In genomic region chr19:18031384-18031783, GRCh38 we compare ENCODE assay signal across 9 cellular contexts. TPM values are rescaled to one million over a fixed set of nuclear protein-coding genes. Genes with fewer than 3 reads are reported as not detected.
DNase-seq lines count a peak whose midpoint lies in the region; ATAC-seq and TF ChIP-seq lines count a peak whose summit lies in the region.
"Not testable (repeated sequence)": the region's sequence is repeated elsewhere in the genome, so short reads cannot be mapped to it uniquely, and the experiment has no call there.
"Had no signal": no experiment of that assay in that cellular context is flagged by ENCODE, and none has a peak within 500 bp of the region (broad histone marks: within the 10 kb centered on the region; RNA-seq: fewer than 3 reads in every experiment).

No MANE protein-coding gene starts in this region.

- not testable (repeated sequence) for H3K36me3 Mint-ChIP-seq in activated T-helper 17 cell treated with anti-CD3 and anti-CD28 coated beads, Interleukin-2, amount 50 U/mL, for 72 hours (ENCODE audit: low read depth)

- H3K4me1 ChIP-seq in Loucy (ENCODE audit: insufficient read depth, low read length, poor library complexity, severe bottlenecking); gastroesophageal sphincter; mucosa of descending colon (ENCODE audit: low read depth): not testable (repeated sequence)
- H3K4me1 ChIP-seq in PC-3 (ENCODE audit: insufficient read depth, low read length) (peaks cover 22% of the 10 kb centered on the region), skeletal muscle tissue (ENCODE audit: control insufficient read depth in 3 of 3, insufficient read depth in 3 of 3, low read length in 3 of 3) (peaks cover 10 to 29% (median 27%) of the 10 kb centered on the region in 3 donors)

- not testable (repeated sequence) for TF ChIP-seq POLR2A in gastroesophageal sphincter (IDR thresholded peaks at IDR 0.05)

- TF ChIP-seq EP300 in gastroesophageal sphincter (IDR thresholded peaks at IDR 0.05): not testable (repeated sequence)

- H3K27me3 ChIP-seq in Loucy (ENCODE audit: insufficient read depth, low read length, poor library complexity, severe bottlenecking); PC-3 (ENCODE audit: low read length); gastroesophageal sphincter; skeletal muscle tissue (ENCODE audit: control insufficient read depth in 3 of 3, insufficient read depth in 3 of 3, low read length in 3 of 3): not testable (repeated sequence)

- not testable (repeated sequence) for H3K27me3 Mint-ChIP-seq in activated T-helper 17 cell treated with anti-CD3 and anti-CD28 coated beads, Interleukin-2, amount 50 U/mL, for 72 hours

- not testable (repeated sequence) for H3K79me2 ChIP-seq in Loucy (ENCODE audit: insufficient read depth, low read length); PC-3 (ENCODE audit: low read length)

- TF ChIP-seq CTCF in Loucy (conservative IDR thresholded peaks at IDR 0.05; ENCODE audit: low read length); PC-3 (conservative IDR thresholded peaks at IDR 0.05; ENCODE audit: low read depth, low read length); gastroesophageal sphincter (IDR thresholded peaks at IDR 0.05); mucosa of descending colon (IDR thresholded peaks at IDR 0.05): not testable (repeated sequence)

- not testable (repeated sequence) for H3K4me3 ChIP-seq in Loucy (ENCODE audit: low read length, poor library complexity, severe bottlenecking); PC-3 (ENCODE audit: low read length); gastroesophageal sphincter; mucosa of descending colon
- H3K4me3 ChIP-seq in skeletal muscle tissue (ENCODE audit: low read length in 3 of 3): peak overlapping the region in 1 of 3 donors; percentile 26

- H3K27ac ChIP-seq in PC-3 (ENCODE audit: low read length); gastroesophageal sphincter: not testable (repeated sequence)
- peak overlapping the region; percentile 84 for H3K27ac ChIP-seq in skeletal muscle tissue (ENCODE audit: low read depth, low read length)

- H3K9me3 ChIP-seq in Loucy (ENCODE audit: insufficient read depth, low read depth, low read length); PC-3 (ENCODE audit: low read length); gastroesophageal sphincter; mucosa of descending colon; skeletal muscle tissue (ENCODE audit: control insufficient read depth in 3 of 3, low read length in 3 of 3): not testable (repeated sequence)

- not testable (repeated sequence) for H3K27ac Mint-ChIP-seq in activated T-helper 17 cell treated with anti-CD3 and anti-CD28 coated beads, Interleukin-2, amount 50 U/mL, for 72 hours

- H3K36me3 ChIP-seq in Loucy (ENCODE audit: insufficient read depth, low read length); PC-3 (ENCODE audit: low read depth, low read length); gastroesophageal sphincter; mucosa of descending colon (ENCODE audit: low read depth); skeletal muscle tissue (ENCODE audit: control insufficient read depth in 3 of 3, insufficient read depth in 3 of 3, low read length in 3 of 3): not testable (repeated sequence)

- not testable (repeated sequence) for H3K9me2 ChIP-seq in Loucy (replicated peaks; ENCODE audit: low read depth, low read length); PC-3 (replicated peaks; ENCODE audit: low read length)

- peak; percentile 25; the same call in 1 of the 2 replicates for ATAC-seq in PC-3
- ATAC-seq in activated T-helper 17 cell treated with anti-CD3 and anti-CD28 coated beads, Interleukin-2, amount 50 U/mL, for 72 hours (replicated peaks): peak; percentile 18
- ATAC-seq in gastroesophageal sphincter: peak; percentile 34
- peak; percentile 70 for ATAC-seq in mucosa of descending colon

- not testable (repeated sequence) for H4K20me1 ChIP-seq in Loucy (ENCODE audit: insufficient read depth, low read length, poor library complexity, severe bottlenecking); PC-3 (ENCODE audit: low read length)

- H3F3A ChIP-seq in Loucy (ENCODE audit: low read depth); PC-3 (ENCODE audit: low read length, unreplicated experiment): not testable (repeated sequence)

- H3K4me2 ChIP-seq in Loucy (ENCODE audit: low read depth, low read length, poor library complexity, severe bottlenecking); PC-3 (ENCODE audit: low read length): not testable (repeated sequence)

- H3K4me3 Mint-ChIP-seq in activated T-helper 17 cell treated with anti-CD3 and anti-CD28 coated beads, Interleukin-2, amount 50 U/mL, for 72 hours: not testable (repeated sequence)

- BruUV-seq in PC-3 (replicated peaks; lab: Mats Ljungman, UMichigan): not testable (repeated sequence)

- CTCF ChIA-PET in PC-3 (lab: Charles Lee): not testable (repeated sequence)

- intact Hi-C loops in PC-3 (cut with micrococcal nuclease); mucosa of descending colon (cut with DNase I, micrococcal nuclease): not testable (repeated sequence)

- 86 to 88% methylated on average over 3 of the region's 5 CpGs for WGBS in gastroesophageal sphincter (ENCODE audit: low coverage in 1 of 2), 2 donors

- peak; percentile 36 for DNase-seq in DMS53 (lab: John Stamatoyannopoulos, UW)
- not testable (repeated sequence) for DNase-seq in PC-3, mucosa of descending colon

- POLR2A ChIA-PET in PC-3 (lab: Charles Lee; ENCODE audit: unreplicated experiment): not testable (repeated sequence)

- peak overlapping the region; percentile 82 for H2AFZ ChIP-seq in Loucy (ENCODE audit: low read length)
- not testable (repeated sequence) for H2AFZ ChIP-seq in PC-3 (ENCODE audit: low read length)

- H3K9ac ChIP-seq in Loucy (ENCODE audit: low read depth, low read length, poor library complexity, severe bottlenecking); PC-3 (ENCODE audit: low read length): not testable (repeated sequence)
- peak overlapping the region in 1 of 3 donors; percentile 64 for H3K9ac ChIP-seq in skeletal muscle tissue (ENCODE audit: low read depth in 1 of 3, low read length in 3 of 3)

- not testable (repeated sequence) for H3K4me1 Mint-ChIP-seq in activated T-helper 17 cell treated with anti-CD3 and anti-CD28 coated beads, Interleukin-2, amount 50 U/mL, for 72 hours

- not testable (repeated sequence) for H3K9me3 Mint-ChIP-seq in activated T-helper 17 cell treated with anti-CD3 and anti-CD28 coated beads, Interleukin-2, amount 50 U/mL, for 72 hours

RNA-seq across cellular contexts. Expression of gene ARRDC2, which starts 23.4 kb away (rescaled TPM):
- total RNA-seq in PC-3 (2014; rRNA removed) (27.7 and 38.5 TPM in 2 replicates), gastroesophageal sphincter (10 to 100 TPM; 31.9 to 64.6 (median 47.5) TPM), mucosa of descending colon (10 to 100 TPM; 26.4 to 31.1 (median 30.8) TPM), skeletal muscle tissue (5.7 TPM)
- 10 to 100 TPM; 32.0 to 98.0 TPM for total RNA-seq in activated T-helper 17 cell treated with anti-CD3 and anti-CD28 coated beads, Interleukin-2, amount 50 U/mL, for 72 hours

RNA-seq across cellular contexts. Expression of gene IL12RB1, which starts 55.4 kb away (rescaled TPM):
- total RNA-seq in PC-3 (2014; rRNA removed): not detected in 2 replicates
- total RNA-seq in activated T-helper 17 cell treated with anti-CD3 and anti-CD28 coated beads, Interleukin-2, amount 50 U/mL, for 72 hours: 10 to 100 TPM; 28.6 to 54.5 TPM
- 1 to 10 TPM in 3 of 4 donors, under 1 TPM in 1; 0.15 to 3.5 (median 1.5) TPM for total RNA-seq in gastroesophageal sphincter
- total RNA-seq in mucosa of descending colon: 1 to 10 TPM; 1.8 to 4.0 (median 2.2) TPM
- 0.52 TPM for total RNA-seq in skeletal muscle tissue
- total RNA-seq: cardiac muscle cell, LHCN-M2 had no signal

Comparison
In these comparisons a context has a peak if more than half of its experiments do, and no peak if none do; other contexts are left out.
1. ATAC-seq: peak in every context shown above with its lines; median percentile 70 in mucosa of descending colon; 34 in gastroesophageal sphincter; 25 in PC-3; 18 in activated T-helper 17 cell treated with anti-CD3 and anti-CD28 coated beads, Interleukin-2, amount 50 U/mL, for 72 hours.
2. RNA of gene IL12RB1, which starts 55.4 kb away (total RNA-seq): 28.6 to 54.5 TPM in activated T-helper 17 cell treated with anti-CD3 and anti-CD28 coated beads, Interleukin-2, amount 50 U/mL, for 72 hours; 1.8 to 4.0 TPM in mucosa of descending colon, 0.15 to 3.5 TPM in gastroesophageal sphincter, 0.52 TPM in skeletal muscle tissue (single experiment) and not detected in PC-3; every median in the first group is over 4 times any median in the second.